19 cellular contexts compared by ENCODE assay signal in genomic region chr4:133379681-133380438, GRCh38.
A peak's percentile ranks its signal among the peaks of the same experiment; 100 is the strongest.
DNase-seq lines count a peak whose midpoint lies in the region; ATAC-seq and TF ChIP-seq lines count a peak whose summit lies in the region.
"Had no signal": no experiment of that assay in that cellular context is flagged by ENCODE, and none has a peak within 500 bp of the region (broad histone marks: within the 10 kb centered on the region; RNA-seq: fewer than 3 reads in every experiment).

No MANE protein-coding gene starts in this region.

- H3K27me3 Mint-ChIP-seq in H9 (ENCODE audit: low read depth) (no peaks in the 10 kb centered on the region), endodermal cell (ENCODE audit: insufficient read depth) (no peaks in the 10 kb centered on the region), MCF 10A (ENCODE audit: insufficient read depth, unreplicated experiment) (peaks cover 10% of the 10 kb centered on the region)
- no peaks in the 10 kb centered on the region for H3K27me3 Mint-ChIP-seq in stimulated activated memory B cell treated with anti-CD40 and anti-IgM and Interleukin-4, amounts not matched to agents 10 μg/mL and 1 μg/mL and 100 μg/mL, for 72 hours
- H3K27me3 Mint-ChIP-seq: B cell had no signal

- no peak overlapping the region for H4K8ac ChIP-seq in H9 (replicated peaks; ENCODE audit: insufficient read length, low read depth, low read length)

- no peak overlapping the region for H3K18ac ChIP-seq in H9 (ENCODE audit: insufficient read length, low read depth, low read length)

- no peak overlapping the region for H4K5ac ChIP-seq in H9 (ENCODE audit: insufficient read length, low read depth, low read length)

- H3K27ac Mint-ChIP-seq in H9: no peak overlapping the region; a peak in 1 of 7 replicates
- no peak overlapping the region for H3K27ac Mint-ChIP-seq in endodermal cell
- no peak overlapping the region for H3K27ac Mint-ChIP-seq in stimulated activated memory B cell treated with anti-CD40 and anti-IgM and Interleukin-4, amounts not matched to agents 10 μg/mL and 1 μg/mL and 100 μg/mL, for 72 hours
- H3K27ac Mint-ChIP-seq in MCF 10A (ENCODE audit: low read depth, unreplicated experiment): no peak overlapping the region
- H3K27ac Mint-ChIP-seq: B cell; CD8-positive, alpha-beta T cell had no signal

- H3K23ac ChIP-seq in H9 (ENCODE audit: insufficient read length, low read depth, low read length): no peak overlapping the region

- H2BK5ac ChIP-seq in H9 (ENCODE audit: insufficient read length, low read length): no peak overlapping the region

- TF ChIP-seq CTCF in H9 (conservative IDR thresholded peaks at IDR 0.05) (no peak), endodermal cell (conservative IDR thresholded peaks at IDR 0.05) (no peak), MCF 10A (IDR thresholded peaks at IDR 0.05; ENCODE audit: unreplicated experiment) (no peak)

- H3K79me2 ChIP-seq in H9 (ENCODE audit: insufficient read depth, low read length): no peaks in the 10 kb centered on the region

- no peak overlapping the region for H2AK5ac ChIP-seq in H9 (ENCODE audit: insufficient read length, low read length)

- H3K9ac ChIP-seq in H9 (ENCODE audit: extremely low read depth, insufficient read length, low read length) (no peak overlapping the region), endodermal cell (ENCODE audit: extremely low read depth, low read length, poor library complexity, severe bottlenecking) (no peak overlapping the region)
- H3K9ac ChIP-seq: BLaER1 treated with 17β-estradiol and CSF1 and Interleukin-3, amounts not matched to agents 10 nM and 100 nM; GM23248 had no signal

- H3K23me2 ChIP-seq in H9 (ENCODE audit: insufficient read length, low read depth, low read length, poor library complexity, severe bottlenecking): no peaks in the 10 kb centered on the region

- peak; percentile 31 for ATAC-seq in stimulated activated memory B cell treated with anti-CD40 and anti-IgM and Interleukin-4, amounts not matched to agents 10 μg/mL and 1 μg/mL and 100 μg/mL, for 72 hours
- ATAC-seq in GM18519 (IDR thresholded peaks at IDR 0.05; ENCODE audit: low FRiP score, unreplicated experiment): no peak
- ATAC-seq: CD8-positive, alpha-beta T cell; GM12878 had no signal

- intact Hi-C loops in MCF 10A (cut with micrococcal nuclease): no loop called here

- H2BK15ac ChIP-seq in H9 (ENCODE audit: low read depth, low read length): no peak overlapping the region

- no peak overlapping the region for H3K4ac ChIP-seq in H9 (ENCODE audit: low read depth, low read length)

- no peak overlapping the region for H2BK12ac ChIP-seq in H9 (ENCODE audit: insufficient read length, low read depth, low read length)

- H3K9me3 Mint-ChIP-seq in H9 (peaks cover 3 to 5% of the 10 kb centered on the region in 2 experiments; a peak in 3 of 5 replicates), endodermal cell (peaks cover 4% of the 10 kb centered on the region), MCF 10A (ENCODE audit: unreplicated experiment) (peaks cover 14% of the 10 kb centered on the region)
- H3K9me3 Mint-ChIP-seq in stimulated activated memory B cell treated with anti-CD40 and anti-IgM and Interleukin-4, amounts not matched to agents 10 μg/mL and 1 μg/mL and 100 μg/mL, for 72 hours: peaks cover 4% of the 10 kb centered on the region

- H3K14ac ChIP-seq in H9 (ENCODE audit: insufficient read depth, low read length): 0 out of 2 replicates have a peak overlapping the region, but pooled peaks have one; percentile 20

- H3K36me3 Mint-ChIP-seq in H9 (ENCODE audit: insufficient read depth in 1 of 3, low read depth in 3 of 3) (peaks cover 2 to 6% (median 6%) of the 10 kb centered on the region in 3 experiments; a peak in 6 of 7 replicates), endodermal cell (ENCODE audit: low read depth) (peaks cover 34% of the 10 kb centered on the region), MCF 10A (ENCODE audit: insufficient read depth, unreplicated experiment) (no peaks in the 10 kb centered on the region)
- H3K36me3 Mint-ChIP-seq in stimulated activated memory B cell treated with anti-CD40 and anti-IgM and Interleukin-4, amounts not matched to agents 10 μg/mL and 1 μg/mL and 100 μg/mL, for 72 hours: no peaks in the 10 kb centered on the region
- H3K36me3 Mint-ChIP-seq: CD8-positive, alpha-beta T cell had no signal

- no CpG with 5 or more reads among the region's 22 CpGs for WGBS in H9 (ENCODE audit: extremely low coverage, insufficient read length, low lambda C conversion rate)
- 95 to 97% methylated on average over 11 to 22 of the region's 22 CpGs for WGBS in endodermal cell (ENCODE audit: insufficient coverage in 1 of 2, insufficient read length in 1 of 2), 2 experiments

- no peak overlapping the region for H4K91ac ChIP-seq in H9 (ENCODE audit: insufficient read length, low read depth, low read length)

- H3K27ac ChIP-seq in H9 (ENCODE audit: insufficient read length, low read depth, low read length) (no peak overlapping the region), endodermal cell (ENCODE audit: low read depth, low read length) (no peak overlapping the region)
- H3K27ac ChIP-seq: BLaER1 treated with 17β-estradiol and CSF1 and Interleukin-3, amounts not matched to agents 10 nM and 100 nM; GM23248; HL-60 had no signal

- CTCF ChIA-PET in MCF 10A (lab: Yijun Ruan, JAX): interaction anchor here (0.8 kb wide), 1 partner anchor 15 kb away, joined by 3 read pairs; no protein-coding TSS in a partner anchor

- H2BK120ac ChIP-seq in H9 (ENCODE audit: low read depth, low read length, poor library complexity, severe bottlenecking): no peak overlapping the region

- H3T11ph ChIP-seq in H9 (ENCODE audit: low read length): no peak overlapping the region

- DNase-seq in H9 (peak; percentile 31), NCI-H69 (lab: John Stamatoyannopoulos, UW) (peak; percentile 0), endodermal cell (peak; percentile 57), MCF 10A (ENCODE audit: unreplicated experiment) (no peak)
- DNase-seq: Calu3; CD8-positive, alpha-beta T cell; DMS 273 treated with DMSO at 0.1 percent for 48 hours; DMS53; DND-41; EL; GM23248; HCEC 1CT; IMR-90 had no signal

- H3K4me1 Mint-ChIP-seq in H9 (no peaks in the 10 kb centered on the region), endodermal cell (peaks cover 24% of the 10 kb centered on the region), MCF 10A (ENCODE audit: insufficient read depth, unreplicated experiment) (no peaks in the 10 kb centered on the region)
- H3K4me1 Mint-ChIP-seq in stimulated activated memory B cell treated with anti-CD40 and anti-IgM and Interleukin-4, amounts not matched to agents 10 μg/mL and 1 μg/mL and 100 μg/mL, for 72 hours: no peaks in the 10 kb centered on the region
- H3K4me1 Mint-ChIP-seq: B cell had no signal

- no peaks in the 10 kb centered on the region for H4K20me1 ChIP-seq in H9 (ENCODE audit: control insufficient read depth, insufficient read depth, insufficient read length)
- H4K20me1 ChIP-seq: BLaER1 treated with 17β-estradiol and CSF1 and Interleukin-3, amounts not matched to agents 10 nM and 100 nM had no signal

- H3K36me3 ChIP-seq in endodermal cell (ENCODE audit: control insufficient read depth, insufficient read depth, low read length): peaks cover 45% of the 10 kb centered on the region
- H3K36me3 ChIP-seq: BLaER1 treated with 17β-estradiol and CSF1 and Interleukin-3, amounts not matched to agents 10 nM and 100 nM had no signal

- H3K56ac ChIP-seq in H9 (ENCODE audit: insufficient read length, low read depth, low read length): no peak overlapping the region

- no peaks in the 10 kb centered on the region for H3K27me3 ChIP-seq in H9 (ENCODE audit: insufficient read depth, low read length)
- H3K27me3 ChIP-seq in endodermal cell (ENCODE audit: control insufficient read depth, insufficient read depth, low read length, poor library complexity, severe bottlenecking): no peaks in the 10 kb centered on the region
- H3K27me3 ChIP-seq: BLaER1 treated with 17β-estradiol and CSF1 and Interleukin-3, amounts not matched to agents 10 nM and 100 nM had no signal

- no peak overlapping the region for H2BK20ac ChIP-seq in H9 (ENCODE audit: low read depth, low read length, poor library complexity, severe bottlenecking)

- H3K4me2 ChIP-seq in H9 (ENCODE audit: insufficient read depth, insufficient read length, low read length): no peak overlapping the region
- H3K4me2 ChIP-seq: BLaER1 treated with 17β-estradiol and CSF1 and Interleukin-3, amounts not matched to agents 10 nM and 100 nM had no signal

- H3K4me1 ChIP-seq in H9 (ENCODE audit: insufficient read depth, low read length) (no peaks in the 10 kb centered on the region), endodermal cell (ENCODE audit: control insufficient read depth, insufficient read depth, low read length) (peaks cover 8% of the 10 kb centered on the region)
- H3K4me1 ChIP-seq: BLaER1 treated with 17β-estradiol and CSF1 and Interleukin-3, amounts not matched to agents 10 nM and 100 nM had no signal

- no peak overlapping the region for H3K4me3 Mint-ChIP-seq in H9
- H3K4me3 Mint-ChIP-seq in endodermal cell: no peak overlapping the region
- H3K4me3 Mint-ChIP-seq in stimulated activated memory B cell treated with anti-CD40 and anti-IgM and Interleukin-4, amounts not matched to agents 10 μg/mL and 1 μg/mL and 100 μg/mL, for 72 hours: no peak overlapping the region
- no peak overlapping the region for H3K4me3 Mint-ChIP-seq in MCF 10A (ENCODE audit: unreplicated experiment)
- H3K4me3 Mint-ChIP-seq: B cell; CD8-positive, alpha-beta T cell had no signal

- H3K9me3 ChIP-seq in H9 (ENCODE audit: control insufficient read depth, low read depth, low read length) (no peaks in the 10 kb centered on the region), endodermal cell (ENCODE audit: control insufficient read depth, low read length) (peaks cover 14% of the 10 kb centered on the region)
- H3K9me3 ChIP-seq: BLaER1 treated with 17β-estradiol and CSF1 and Interleukin-3, amounts not matched to agents 10 nM and 100 nM had no signal

- no TSS peak for BruUV-seq in MCF 10A (replicated peaks; lab: Mats Ljungman, UMichigan)

- POLR2A ChIA-PET in MCF 10A (lab: Yijun Ruan, JAX): interaction anchor here (1.1 kb wide), 1 partner anchor 24 kb away, joined by 3 read pairs; no protein-coding TSS in a partner anchor

- H2AFZ ChIP-seq in H9 (ENCODE audit: low read length): no peak overlapping the region
- H2AFZ ChIP-seq: GM23248 had no signal

- no peak overlapping the region for H3K4me3 ChIP-seq in endodermal cell (ENCODE audit: low read length)
- H3K4me3 ChIP-seq: BLaER1 treated with 17β-estradiol and CSF1 and Interleukin-3, amounts not matched to agents 10 nM and 100 nM; GM12878; GM23248 had no signal

- no peaks in the 10 kb centered on the region for H3K79me1 ChIP-seq in H9 (ENCODE audit: insufficient read depth, low read depth, low read length, poor library complexity, severe bottlenecking)
